In the genomic region with DNA sequence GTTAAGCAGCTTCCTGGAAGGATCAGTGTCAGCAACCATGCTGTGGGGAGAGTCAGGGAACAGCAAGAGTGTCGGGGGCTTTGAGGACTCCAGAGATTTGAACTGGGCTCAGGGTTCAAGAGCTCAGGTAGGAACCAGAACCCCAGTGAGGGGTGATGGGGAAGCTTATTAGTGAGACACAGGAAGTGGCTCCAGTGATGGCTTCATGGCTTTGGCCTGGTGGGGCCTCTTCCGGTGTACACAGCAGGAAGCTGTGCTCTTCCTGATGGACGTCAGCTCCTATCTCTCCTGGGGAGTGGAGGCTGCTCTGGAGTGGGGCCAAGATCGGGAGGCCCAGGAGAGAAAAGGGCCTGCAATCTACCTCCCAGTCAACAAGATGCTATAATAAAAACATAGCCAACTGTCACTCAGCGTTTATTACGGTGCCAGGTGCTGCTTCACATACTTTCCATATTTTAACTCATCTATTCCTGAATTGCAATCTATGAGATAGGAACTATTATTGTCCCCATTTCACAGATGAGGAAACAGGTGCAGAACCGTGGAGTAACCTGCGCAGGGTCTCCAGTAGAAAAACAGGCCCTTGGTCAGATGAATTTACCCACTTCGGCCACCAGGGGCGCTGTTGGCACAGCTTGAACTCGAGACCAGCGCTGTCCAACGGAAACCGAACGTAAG, we compare ENCODE assay signal across 8 cellular contexts.
DNase-seq lines count a peak whose midpoint lies in the region; ATAC-seq and TF ChIP-seq lines count a peak whose summit lies in the region.

No MANE protein-coding gene starts in this region.

- no peaks in the 10 kb centered on the region for H3K36me3 Mint-ChIP-seq in activated T-cell treated with anti-CD3 and anti-CD28 coated beads, Interleukin-2, amount 50 U/mL, for 4 hours (ENCODE audit: insufficient read depth)

- H3K14ac ChIP-seq in neuronal stem cell (ENCODE audit: low read length), result no peak overlapping the region

- H3K4ac ChIP-seq in neuronal stem cell (ENCODE audit: low read length), result no peak overlapping the region

- no peaks in the 10 kb centered on the region for H3K79me2 ChIP-seq in OCI-LY3 (ENCODE audit: low read length)

- no peaks in the 10 kb centered on the region for H3K4me1 Mint-ChIP-seq in activated T-cell treated with anti-CD3 and anti-CD28 coated beads, Interleukin-2, amount 50 U/mL, for 4 hours (ENCODE audit: low read depth)

- no peaks in the 10 kb centered on the region; a peak in 1 of 22 replicates for H4K20me1 ChIP-seq in BLaER1 treated with 17β-estradiol and CSF1 and Interleukin-3, amounts not matched to agents 10 nM and 100 nM
- no peaks in the 10 kb centered on the region for H4K20me1 ChIP-seq in OCI-LY3 (ENCODE audit: insufficient read depth, low read length)

- H3K18ac ChIP-seq in neuronal stem cell (ENCODE audit: low read length), result peak overlapping the region; percentile 68

- H3K27me3 ChIP-seq in BLaER1 treated with 17β-estradiol and CSF1 and Interleukin-3, amounts not matched to agents 10 nM and 100 nM, result no peaks in the 10 kb centered on the region
- H3K27me3 ChIP-seq in OCI-LY3 (ENCODE audit: low read depth, low read length) (0 out of 2 replicates have a peak, but pooled peaks cover 2% of the 10 kb centered on the region), neuronal stem cell (ENCODE audit: control insufficient read depth in 3 of 3, insufficient read depth in 3 of 3, low read depth in 1 of 3, low read length in 3 of 3) (peaks cover 0 to 6% (median 0%) of the 10 kb centered on the region in 3 experiments), upper lobe of left lung (no peaks in the 10 kb centered on the region)

- no peak overlapping the region for H3K4me3 ChIP-seq in BLaER1 treated with 17β-estradiol and CSF1 and Interleukin-3, amounts not matched to agents 10 nM and 100 nM
- H3K4me3 ChIP-seq in OCI-LY3 (ENCODE audit: low read length) (no peak overlapping the region), neuronal stem cell (ENCODE audit: low read length in 2 of 2) (no peak overlapping the region), upper lobe of left lung (no peak overlapping the region)

- H2BK120ac ChIP-seq in neuronal stem cell (ENCODE audit: low read depth, low read length), result no peak overlapping the region

- H3K36me3 ChIP-seq in BLaER1 treated with 17β-estradiol and CSF1 and Interleukin-3, amounts not matched to agents 10 nM and 100 nM, result no peaks in the 10 kb centered on the region
- H3K36me3 ChIP-seq in OCI-LY3 (replicated peaks; ENCODE audit: low read depth, low read length) (no peaks in the 10 kb centered on the region), neuronal stem cell (replicated peaks in 1 of 2; ENCODE audit: control insufficient read depth in 2 of 2, insufficient read depth in 2 of 2, low read length in 2 of 2) (no peaks in the 10 kb centered on the region), upper lobe of left lung (no peaks in the 10 kb centered on the region)

- H2BK15ac ChIP-seq in neuronal stem cell (ENCODE audit: low read length), result peak overlapping the region; percentile 13

- H2BK12ac ChIP-seq in neuronal stem cell (ENCODE audit: low read length), result no peak overlapping the region

- TF ChIP-seq POLR2A in upper lobe of left lung (IDR thresholded peaks at IDR 0.05), result no peak

- H3K23ac ChIP-seq in neuronal stem cell (ENCODE audit: low read depth, low read length, poor library complexity), result no peak overlapping the region

- no peak for TF ChIP-seq EP300 in upper lobe of left lung (IDR thresholded peaks at IDR 0.05)

- no peak overlapping the region for H3K9ac ChIP-seq in BLaER1 treated with 17β-estradiol and CSF1 and Interleukin-3, amounts not matched to agents 10 nM and 100 nM
- H3K9ac ChIP-seq in OCI-LY3 (ENCODE audit: low read length) (no peak overlapping the region), neuronal stem cell (ENCODE audit: low read depth, low read length, poor library complexity) (no peak overlapping the region)

- WGBS in neuronal stem cell (ENCODE audit: extremely low coverage in 2 of 2, insufficient read length in 2 of 2, insufficient replicate concordance in 1 of 2), 2 donors, result no CpG with 5 or more reads among the region's 15 CpGs
- WGBS in upper lobe of left lung, 2 donors, result 28 to 33% methylated on average over 14 to 15 of the region's 15 CpGs

- TF ChIP-seq CTCF in OCI-LY3 (IDR thresholded peaks at IDR 0.05; ENCODE audit: low read depth, low read length) (peak; percentile 88), upper lobe of left lung (IDR thresholded peaks at IDR 0.05) (peak; percentile 73 to 96 (median 78))

- H2BK5ac ChIP-seq in neuronal stem cell (ENCODE audit: low read length), result no peak overlapping the region

- no peak overlapping the region for H3K4me3 Mint-ChIP-seq in activated T-cell treated with anti-CD3 and anti-CD28 coated beads, Interleukin-2, amount 50 U/mL, for 4 hours

- peak; percentile 62 for ATAC-seq in GM21619 (IDR thresholded peaks at IDR 0.05; ENCODE audit: unreplicated experiment)
- ATAC-seq in activated T-cell treated with anti-CD3 and anti-CD28 coated beads, Interleukin-2, amount 50 U/mL, for 4 hours, result peak; percentile 62 to 75
- peak in 1 of 2 donors; percentile 61 for ATAC-seq in upper lobe of left lung (ENCODE audit: low FRiP score in 2 of 2)
- ATAC-seq in HG02759 (IDR thresholded peaks at IDR 0.05; ENCODE audit: unreplicated experiment), result no peak

- peak overlapping the region in 5 of 11 experiments; percentile 17 to 37 (median 21); a peak in 4 of 22 replicates for H3K27ac ChIP-seq in BLaER1 treated with 17β-estradiol and CSF1 and Interleukin-3, amounts not matched to agents 10 nM and 100 nM
- no peak overlapping the region for H3K27ac ChIP-seq in OCI-LY3 (ENCODE audit: low read length)
- H3K27ac ChIP-seq in neuronal stem cell (replicated peaks; ENCODE audit: low read length), result no peak overlapping the region
- H3K27ac ChIP-seq in upper lobe of left lung, result no peak overlapping the region

- H3K27me3 Mint-ChIP-seq in activated T-cell treated with anti-CD3 and anti-CD28 coated beads, Interleukin-2, amount 50 U/mL, for 4 hours (ENCODE audit: low read depth), result peaks cover 17% of the 10 kb centered on the region

- no peak overlapping the region for H4K91ac ChIP-seq in neuronal stem cell (ENCODE audit: low read depth, low read length, poor library complexity)

- peak overlapping the region in 7 of 11 experiments; percentile 4 to 53 (median 19); a peak in 9 of 22 replicates for H3K4me2 ChIP-seq in BLaER1 treated with 17β-estradiol and CSF1 and Interleukin-3, amounts not matched to agents 10 nM and 100 nM
- H3K4me2 ChIP-seq in OCI-LY3 (ENCODE audit: low read length), result no peak overlapping the region
- H3K4me2 ChIP-seq in neuronal stem cell (ENCODE audit: insufficient read depth, low read length, poor library complexity, severe bottlenecking), result no peak overlapping the region

- peaks cover 3% of the 10 kb centered on the region for H3K79me1 ChIP-seq in neuronal stem cell (ENCODE audit: low read depth, low read length)

- H4K8ac ChIP-seq in neuronal stem cell (ENCODE audit: low read depth, low read length), result no peak overlapping the region

- no peak overlapping the region for H2AK5ac ChIP-seq in neuronal stem cell (ENCODE audit: low read depth, low read length)

- H3K9me3 ChIP-seq in BLaER1 treated with 17β-estradiol and CSF1 and Interleukin-3, amounts not matched to agents 10 nM and 100 nM (replicated peaks in 1 of 11), result no peaks in the 10 kb centered on the region
- H3K9me3 ChIP-seq in OCI-LY3 (ENCODE audit: insufficient read depth, low read length), result no peaks in the 10 kb centered on the region
- H3K9me3 ChIP-seq in neuronal stem cell (replicated peaks in 1 of 2; ENCODE audit: control insufficient read depth in 2 of 2, insufficient read depth in 1 of 2, low read depth in 1 of 2, low read length in 2 of 2), result no peaks in the 10 kb centered on the region
- no peaks in the 10 kb centered on the region for H3K9me3 ChIP-seq in upper lobe of left lung

- H3K4me1 ChIP-seq in BLaER1 treated with 17β-estradiol and CSF1 and Interleukin-3, amounts not matched to agents 10 nM and 100 nM, result peaks cover 3 to 19% (median 16%) of the 10 kb centered on the region in 10 experiments; a peak in 17 of 20 replicates
- H3K4me1 ChIP-seq in OCI-LY3 (ENCODE audit: low read length) (no peaks in the 10 kb centered on the region), neuronal stem cell (ENCODE audit: control insufficient read depth in 2 of 2, insufficient read depth in 1 of 2, low read depth in 1 of 2, low read length in 2 of 2) (peaks cover 19 to 22% of the 10 kb centered on the region in 2 donors), upper lobe of left lung (peaks cover 0 to 9% (median 3%) of the 10 kb centered on the region in 4 donors)

- no peaks in the 10 kb centered on the region for H3K9me3 Mint-ChIP-seq in activated T-cell treated with anti-CD3 and anti-CD28 coated beads, Interleukin-2, amount 50 U/mL, for 4 hours

- H2AFZ ChIP-seq in OCI-LY3 (ENCODE audit: low read depth, low read length) (no peak overlapping the region), neuronal stem cell (ENCODE audit: low read length) (peak overlapping the region; percentile 72)

- DNase-seq in activated T-cell treated with anti-CD3 and anti-CD28 coated beads, Interleukin-2, amount 50 U/mL, for 4 hours, result peak; percentile 53
- DNase-seq in fibroblast of peridontal ligament (ENCODE audit: extremely low read depth), result peak; percentile 70
- DNase-seq in neuronal stem cell (ENCODE audit: low spot score), result peak; percentile 74
- DNase-seq in upper lobe of left lung, result peak in 1 of 2 donors; percentile 68

Comparison
In these comparisons a context has a peak if more than half of its experiments do, and no peak if none do; other contexts are left out.
1. H3K4me2 ChIP-seq: peak in BLaER1 treated with 17β-estradiol and CSF1 and Interleukin-3, amounts not matched to agents 10 nM and 100 nM (7 of 11); none in OCI-LY3 (single experiment) and neuronal stem cell (single experiment).